In the genomic region with DNA sequence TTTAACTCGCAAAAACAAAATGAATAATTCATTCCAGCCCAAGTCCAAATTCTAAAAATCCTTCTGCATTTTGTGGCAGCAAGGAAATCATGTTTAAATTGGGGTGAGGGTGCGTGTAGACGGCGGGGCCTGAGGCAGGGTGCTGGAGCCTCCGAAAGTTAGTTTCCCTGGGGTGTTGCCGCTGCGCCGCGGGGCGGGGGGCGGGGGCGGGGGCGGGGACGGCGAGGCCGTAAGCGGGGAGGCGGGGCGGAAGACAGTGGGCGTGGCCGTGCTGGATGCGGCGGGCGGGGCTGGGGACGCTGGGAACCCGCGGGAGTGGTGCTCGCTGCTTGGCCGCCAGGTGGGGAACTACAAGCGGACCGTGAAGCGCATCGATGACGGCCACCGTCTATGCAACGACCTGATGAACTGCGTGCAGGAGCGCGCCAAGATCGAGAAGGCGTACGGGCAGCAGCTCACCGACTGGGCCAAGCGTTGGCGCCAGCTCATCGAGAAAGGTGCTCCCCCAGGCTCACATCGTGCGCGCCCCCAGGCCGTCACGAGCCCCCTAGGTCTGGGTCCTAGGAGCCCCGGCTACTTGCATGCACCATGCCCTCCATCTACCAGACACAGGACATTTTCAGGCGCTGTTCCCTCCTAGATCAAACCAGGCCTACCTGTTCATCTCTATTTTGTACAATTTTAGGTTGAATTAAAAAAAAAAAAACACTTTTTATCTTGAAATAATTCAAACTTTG, we compare ENCODE assay signal across 8 cellular contexts.
DNase-seq lines count a peak whose midpoint lies in the region; ATAC-seq lines count a peak whose summit lies in the region.

No MANE protein-coding gene starts in this region.

- DNase-seq in AG08395 (ENCODE audit: low spot score) (peak; percentile 98), NCI-H345 treated with DMSO at 0.1 percent for 48 hours (lab: John Stamatoyannopoulos, UW; ENCODE audit: unreplicated experiment) (peak; percentile 86), caudate nucleus (lab: John Stamatoyannopoulos, UW) (peak in 60 of 61 donors; percentile 11 to 93 (median 80)), islet precursor cell (peak; percentile 96)
- peak; percentile 91 to 94 (median 94) for DNase-seq in activated CD4-positive, CD25-positive, alpha-beta regulatory T cell (lab: John Stamatoyannopoulos, UW)
- DNase-seq in stimulated activated CD4-positive, alpha-beta T cell treated with anti-CD3 and anti-CD28 coated beads, Interleukin-12 subunit alpha, Interleukin-12 subunit beta, amount 100 ng/mL, for 4 hours = peak; percentile 96

- peak; percentile 65 for ATAC-seq in GM19035 (IDR thresholded peaks at IDR 0.05; ENCODE audit: unreplicated experiment)
- ATAC-seq in HG03354 (IDR thresholded peaks at IDR 0.05; ENCODE audit: poor library complexity, severe bottlenecking, unreplicated experiment) = peak; percentile 66

- no peak overlapping the region for H3K27ac ChIP-seq in caudate nucleus (ENCODE audit: low read depth, low read length)
